9 cellular contexts compared by ENCODE assay signal in the genomic region with DNA sequence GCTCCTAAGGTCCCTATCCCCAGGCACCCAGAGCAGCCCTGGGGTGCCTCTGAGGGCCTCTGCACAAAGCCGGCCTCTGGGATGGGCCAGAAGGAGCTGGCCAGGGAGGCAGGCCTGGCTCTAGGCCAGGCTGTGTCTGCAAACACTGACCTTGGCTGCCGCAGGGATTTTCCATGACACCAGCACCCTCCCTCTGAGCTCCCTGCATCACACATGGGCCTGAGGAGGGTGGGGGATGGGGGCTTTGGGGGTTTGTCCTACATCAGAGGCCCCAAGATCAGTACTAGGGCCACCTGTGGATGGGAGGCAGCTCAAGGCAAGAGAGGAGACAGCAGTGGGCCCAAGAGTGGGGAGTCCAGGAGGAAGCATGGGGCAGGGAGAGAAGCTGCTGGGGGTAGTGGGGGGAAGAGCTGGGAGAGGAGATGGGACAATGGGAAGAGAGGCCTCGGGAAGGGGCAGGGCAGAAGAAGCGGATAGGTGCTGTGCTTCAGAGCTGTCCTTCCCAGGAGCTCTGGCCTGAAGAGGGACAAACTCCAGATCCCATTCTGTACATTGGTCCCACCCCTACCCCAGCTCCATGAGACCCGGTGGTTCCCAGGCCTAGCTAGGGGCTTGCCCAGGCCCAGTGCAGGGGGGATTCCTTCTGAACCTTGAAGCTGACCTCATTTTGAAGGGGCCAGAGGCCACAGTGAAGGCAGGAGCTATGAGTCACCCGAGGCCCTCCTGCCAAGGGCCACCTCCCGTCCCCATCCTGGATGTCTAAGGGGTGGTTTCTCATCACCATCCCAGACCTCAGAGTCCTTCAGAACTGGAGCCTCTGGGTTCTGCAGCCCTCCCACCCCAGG. TPM values are rescaled to one million over a fixed set of nuclear protein-coding genes. Genes with fewer than 3 reads are reported as not detected.
DNase-seq lines count a peak whose midpoint lies in the region; ATAC-seq, FAIRE-seq and TF ChIP-seq lines count a peak whose summit lies in the region.
"Had no signal": no experiment of that assay in that cellular context is flagged by ENCODE, and none has a peak within 500 bp of the region (broad histone marks: within the 10 kb centered on the region; RNA-seq: fewer than 3 reads in every experiment).

No MANE protein-coding gene starts in this region.

- H3K27ac Mint-ChIP-seq in endodermal cell, result no peak overlapping the region

- no peak overlapping the region for H3K9ac ChIP-seq in endodermal cell (ENCODE audit: extremely low read depth, low read length, poor library complexity, severe bottlenecking)

- 88 to 100% methylated on average over 2 to 7 of the region's 7 CpGs for WGBS in endodermal cell (ENCODE audit: insufficient coverage in 1 of 2, insufficient read length in 1 of 2), 2 experiments

- H3K9me3 Mint-ChIP-seq in endodermal cell, result no peaks in the 10 kb centered on the region

- peaks cover 7% of the 10 kb centered on the region for H3K4me1 Mint-ChIP-seq in endodermal cell

- ATAC-seq in left lung, result peak; percentile 70
- no peak for ATAC-seq in GM21360 (IDR thresholded peaks at IDR 0.05; ENCODE audit: unreplicated experiment)
- ATAC-seq in GM19023 (IDR thresholded peaks at IDR 0.05; ENCODE audit: unreplicated experiment), result no peak
- no peak for ATAC-seq in HG03442 (IDR thresholded peaks at IDR 0.05; ENCODE audit: unreplicated experiment)

- H3K9me3 ChIP-seq in breast epithelium (no peaks in the 10 kb centered on the region), left lung (no peaks in the 10 kb centered on the region), tibial artery (no peaks in the 10 kb centered on the region), endodermal cell (ENCODE audit: control insufficient read depth, low read length) (no peaks in the 10 kb centered on the region)

- no peak for TF ChIP-seq POLR2A in breast epithelium (IDR thresholded peaks at IDR 0.05)

- DNase-seq in HTR-8/SVneo (ENCODE audit: insufficient read length, low spot score) (peak; percentile 57), breast epithelium (ENCODE audit: low spot score in 2 of 2) (peak; percentile 52 to 68), left lung (peak in 1 of 2 donors; percentile 86), tibial artery (peak; percentile 77 to 94), endodermal cell (no peak)

- no peaks in the 10 kb centered on the region for H3K27me3 ChIP-seq in breast epithelium
- no peaks in the 10 kb centered on the region for H3K27me3 ChIP-seq in left lung
- H3K27me3 ChIP-seq in tibial artery, result no peaks in the 10 kb centered on the region
- H3K27me3 ChIP-seq in endodermal cell (ENCODE audit: control insufficient read depth, insufficient read depth, low read length, poor library complexity, severe bottlenecking), result no peaks in the 10 kb centered on the region

- no peaks in the 10 kb centered on the region for H3K36me3 Mint-ChIP-seq in endodermal cell (ENCODE audit: low read depth)

- H3K27ac ChIP-seq in breast epithelium, result peak overlapping the region; percentile 36 to 41
- H3K27ac ChIP-seq in left lung, result peak overlapping the region; percentile 33 to 58
- peak overlapping the region; percentile 79 to 83 for H3K27ac ChIP-seq in tibial artery
- H3K27ac ChIP-seq in endodermal cell (ENCODE audit: low read depth, low read length), result no peak overlapping the region

- no peak overlapping the region for H3K4me3 ChIP-seq in breast epithelium
- no peak overlapping the region for H3K4me3 ChIP-seq in left lung
- H3K4me3 ChIP-seq in tibial artery, result no peak overlapping the region
- no peak overlapping the region for H3K4me3 ChIP-seq in endodermal cell (ENCODE audit: low read length)

- no peak overlapping the region for H3K4me3 Mint-ChIP-seq in endodermal cell

- no peak for TF ChIP-seq CTCF in breast epithelium (IDR thresholded peaks at IDR 0.05)
- no peak for TF ChIP-seq CTCF in left lung (IDR thresholded peaks at IDR 0.05)
- no peak for TF ChIP-seq CTCF in tibial artery (IDR thresholded peaks at IDR 0.05)
- TF ChIP-seq CTCF in endodermal cell (conservative IDR thresholded peaks at IDR 0.05), result no peak

- H3K4me1 ChIP-seq in breast epithelium, result peaks cover 0 to 13% of the 10 kb centered on the region in 2 donors
- H3K4me1 ChIP-seq in left lung, result peaks cover 30 to 47% of the 10 kb centered on the region in 2 donors
- H3K4me1 ChIP-seq in tibial artery, result peaks cover 0 to 64% (median 55%) of the 10 kb centered on the region in 4 donors
- H3K4me1 ChIP-seq in endodermal cell (ENCODE audit: control insufficient read depth, insufficient read depth, low read length), result no peaks in the 10 kb centered on the region

- H3K27me3 Mint-ChIP-seq in endodermal cell (ENCODE audit: insufficient read depth), result no peaks in the 10 kb centered on the region

- intact Hi-C loops in breast epithelium (cut with DNase I; ENCODE audit: low total_unique reads) (no loop called here), left lung (cut with DNase I) (no loop called here), tibial artery (cut with DNase I; ENCODE audit: low total_unique reads) (no loop called here)

- FAIRE-seq in HTR-8/SVneo (lab: Jason Lieb, UNC), result no peak

- H3K36me3 ChIP-seq in breast epithelium, result no peaks in the 10 kb centered on the region
- no peaks in the 10 kb centered on the region for H3K36me3 ChIP-seq in left lung
- H3K36me3 ChIP-seq in tibial artery, result no peaks in the 10 kb centered on the region
- no peaks in the 10 kb centered on the region for H3K36me3 ChIP-seq in endodermal cell (ENCODE audit: control insufficient read depth, insufficient read depth, low read length)

RNA-seq across cellular contexts. Expression of a gene that starts 28.0 kb away (rescaled TPM):
- total RNA-seq in breast epithelium (1 to 10 TPM in 2 of 3 donors, under 1 TPM in 1; 0.59 to 2.3 (median 1.4) TPM), left lung (10 to 100 TPM; 17.8 to 24.1 TPM), endodermal cell (not detected)
- 1.9 TPM for polyA plus RNA-seq in endodermal cell (2013, experiment 1 of 2)
- polyA plus RNA-seq in endodermal cell (2013, experiment 2 of 2), result 1.7 TPM
- total RNA-seq: SK-MEL-5 had no signal

RNA-seq across cellular contexts. Expression of a gene that starts 43.5 kb away (rescaled TPM):
- 10 to 100 TPM; 32.8 to 57.3 (median 55.1) TPM for total RNA-seq in breast epithelium
- total RNA-seq in left lung, result 10 to 100 TPM; 45.6 to 62.1 TPM
- 10 to 100 TPM; 23.3 to 24.8 TPM for total RNA-seq in endodermal cell
- 13.4 TPM for polyA plus RNA-seq in endodermal cell (2013, experiment 1 of 2)
- polyA plus RNA-seq in endodermal cell (2013, experiment 2 of 2), result 12.8 TPM

Comparison
In these comparisons a context has a peak if more than half of its experiments do, and no peak if none do; other contexts are left out.
1. RNA of a gene that starts 28.0 kb away (total RNA-seq): 17.8 to 24.1 TPM in left lung; 0.59 to 2.3 TPM in breast epithelium and not detected in endodermal cell; every median in the first group is over 4 times any median in the second.